ENCODE assay signal across 15 cellular contexts in genomic region chr1:230215529-230215928, GRCh38.
DNase-seq lines count a peak whose midpoint lies in the region; FAIRE-seq and TF ChIP-seq lines count a peak whose summit lies in the region.
"Had no signal": no experiment of that assay in that cellular context is flagged by ENCODE, and none has a peak within 500 bp of the region (broad histone marks: within the 10 kb centered on the region; RNA-seq: fewer than 3 reads in every experiment).

No MANE protein-coding gene starts in this region.

- H3K27ac ChIP-seq in dorsolateral prefrontal cortex (peak overlapping the region in 44 of 59 donors; percentile 1 to 80 (median 48)), transverse colon (peak overlapping the region; percentile 8 to 39 (median 12))
- H3K27ac ChIP-seq: suprapubic skin had no signal

- no peaks in the 10 kb centered on the region for H3K27me3 Mint-ChIP-seq in nephron (ENCODE audit: low read depth)
- H3K27me3 Mint-ChIP-seq in activated naive CD4-positive, alpha-beta T cell treated with anti-CD3 and anti-CD28 coated beads, Interleukin-2, amount 10 ng/mL, durations not matched to agents 7 days and 5 days, result no peaks in the 10 kb centered on the region
- H3K27me3 Mint-ChIP-seq: dendritic cell treated with granulocyte-macrophage colony-stimulating factor and Interleukin-4, amounts not matched to agents 40 ng/mL and 50 ng/mL, for 4 days; naive thymus-derived CD4-positive, alpha-beta T cell; T-helper 17 cell had no signal

- peak; percentile 7 for DNase-seq in OCI-M1 (lab: John Stamatoyannopoulos, UW)
- no peak for DNase-seq in dorsolateral prefrontal cortex
- no peak for DNase-seq in transverse colon
- DNase-seq in frontal cortex (ENCODE audit: low spot score in 2 of 2), result no peak
- DNase-seq in glomerular visceral epithelial cell (ENCODE audit: extremely low spot score), result no peak
- no peak for DNase-seq in activated naive CD4-positive, alpha-beta T cell treated with anti-CD3 and anti-CD28 coated beads, Interleukin-2, amount 10 ng/mL, durations not matched to agents 7 days and 5 days
- DNase-seq: amniotic stem cell; naive thymus-derived CD4-positive, alpha-beta T cell; NCI-H1694; T-helper 17 cell had no signal

- peaks cover 0 to 45% (median 16%) of the 10 kb centered on the region in 4 donors for H3K4me1 ChIP-seq in transverse colon

- no peaks in the 10 kb centered on the region for H3K36me3 ChIP-seq in transverse colon
- H3K36me3 ChIP-seq: suprapubic skin had no signal

- H3K27me3 ChIP-seq in dorsolateral prefrontal cortex (no peaks in the 10 kb centered on the region), transverse colon (no peaks in the 10 kb centered on the region)
- H3K27me3 ChIP-seq: suprapubic skin had no signal

- no peaks in the 10 kb centered on the region for H3K9me3 ChIP-seq in transverse colon
- H3K9me3 ChIP-seq: suprapubic skin had no signal

- H3K4me3 ChIP-seq in dorsolateral prefrontal cortex (peak overlapping the region in 7 of 59 donors; percentile 5 to 29 (median 15)), transverse colon (no peak overlapping the region)
- H3K4me3 ChIP-seq: suprapubic skin had no signal

- peak overlapping the region; percentile 42 to 72 (median 63) for H3K27ac Mint-ChIP-seq in nephron
- H3K27ac Mint-ChIP-seq in activated naive CD4-positive, alpha-beta T cell treated with anti-CD3 and anti-CD28 coated beads, Interleukin-2, amount 10 ng/mL, durations not matched to agents 7 days and 5 days, result no peak overlapping the region
- H3K27ac Mint-ChIP-seq: activated T-helper 2 cell treated with anti-CD3 and anti-CD28 coated beads, Interferon-gamma antibody, Interleukin-2, Interleukin-4, amounts not matched to agents 10 μg/mL and 5 μg/mL and 100 μg/mL, durations not matched to agents 14 hours and 24 hours and 36 hours; naive thymus-derived CD4-positive, alpha-beta T cell had no signal

- no peak for TF ChIP-seq EP300 in transverse colon (IDR thresholded peaks at IDR 0.05; ENCODE audit: low read depth)

- H3K36me3 Mint-ChIP-seq in nephron (ENCODE audit: low read depth), result peaks cover 19% of the 10 kb centered on the region
- peaks cover 10% of the 10 kb centered on the region for H3K36me3 Mint-ChIP-seq in activated naive CD4-positive, alpha-beta T cell treated with anti-CD3 and anti-CD28 coated beads, Interleukin-2, amount 10 ng/mL, durations not matched to agents 7 days and 5 days

- no peak overlapping the region for H3K4me3 Mint-ChIP-seq in nephron
- H3K4me3 Mint-ChIP-seq in activated naive CD4-positive, alpha-beta T cell treated with anti-CD3 and anti-CD28 coated beads, Interleukin-2, amount 10 ng/mL, durations not matched to agents 7 days and 5 days, result no peak overlapping the region
- H3K4me3 Mint-ChIP-seq: dendritic cell treated with granulocyte-macrophage colony-stimulating factor and Interleukin-4, amounts not matched to agents 40 ng/mL and 50 ng/mL, for 4 days; naive thymus-derived CD4-positive, alpha-beta T cell had no signal

- no peak for TF ChIP-seq CTCF in dorsolateral prefrontal cortex (IDR thresholded peaks at IDR 0.05 in 54 of 56, conservative IDR thresholded peaks at IDR 0.05 in 2 of 56; ENCODE audit: low read depth in 1 of 56, partially characterized antibody in 56 of 56)
- no peak for TF ChIP-seq CTCF in nephron (IDR thresholded peaks at IDR 0.05; ENCODE audit: unreplicated experiment in 3 of 3)
- TF ChIP-seq CTCF in transverse colon (IDR thresholded peaks at IDR 0.05), result no peak

- no peak for TF ChIP-seq POLR2A in transverse colon (IDR thresholded peaks at IDR 0.05)

- no peak for FAIRE-seq in frontal cortex (lab: Jason Lieb, UNC)
- FAIRE-seq: GM18507 had no signal

- in situ Hi-C loops in transverse colon (cut with MboI; ENCODE audit: low pct_ligation_motif_present in 1 of 4, low pct_unique_long_range_greater_than_20kb in 1 of 4, low sequenced_read_pairs in 3 of 4), result no loop called here

- peaks cover 6% of the 10 kb centered on the region for H3K9me3 Mint-ChIP-seq in nephron
- no peaks in the 10 kb centered on the region for H3K9me3 Mint-ChIP-seq in activated naive CD4-positive, alpha-beta T cell treated with anti-CD3 and anti-CD28 coated beads, Interleukin-2, amount 10 ng/mL, durations not matched to agents 7 days and 5 days
- H3K9me3 Mint-ChIP-seq: activated T-helper 2 cell treated with anti-CD3 and anti-CD28 coated beads, Interferon-gamma antibody, Interleukin-2, Interleukin-4, amounts not matched to agents 10 μg/mL and 5 μg/mL and 100 μg/mL, durations not matched to agents 14 hours and 24 hours and 36 hours; dendritic cell treated with granulocyte-macrophage colony-stimulating factor and Interleukin-4, amounts not matched to agents 40 ng/mL and 50 ng/mL, for 4 days had no signal

- WGBS in transverse colon (ENCODE audit: low coverage in 1 of 2), 2 donors, result 38 to 55% methylated on average over 1 of the region's 1 CpG

- H3K4me1 Mint-ChIP-seq in nephron, result peaks cover 36% of the 10 kb centered on the region
- peaks cover 31% of the 10 kb centered on the region for H3K4me1 Mint-ChIP-seq in activated naive CD4-positive, alpha-beta T cell treated with anti-CD3 and anti-CD28 coated beads, Interleukin-2, amount 10 ng/mL, durations not matched to agents 7 days and 5 days

- intact Hi-C loops in dorsolateral prefrontal cortex (cut with DNase I), result no loop called here
- intact Hi-C loops in transverse colon (cut with DNase I; ENCODE audit: low total_unique reads), result no loop called here

- CTCF ChIA-PET in activated naive CD4-positive, alpha-beta T cell treated with anti-CD3 and anti-CD28 coated beads, Interleukin-2, amount 10 ng/mL, durations not matched to agents 7 days and 5 days (lab: Charles Lee), result interaction anchor here (0.7 to 0.9 kb wide), 2 partner anchors 54 to 106 kb away, joined by 4 to 6 read pairs; no protein-coding TSS in a partner anchor
